ENCODE assay signal across 23 cellular contexts in genomic region chr6:108009894-108010293, GRCh38.
"Had no signal": no experiment of that assay in that cellular context is flagged by ENCODE, and none has a peak within 500 bp of the region (broad histone marks: within the 10 kb centered on the region; RNA-seq: fewer than 3 reads in every experiment).

No MANE protein-coding gene starts in this region.

- H3K27ac Mint-ChIP-seq: activated B cell treated with CpG ODN at 0.5 μM for 24 hours; activated CD4-positive, alpha-beta T cell treated with anti-CD3 and anti-CD28 coated beads, Interleukin-2, amount 10 ng/mL, durations not matched to agents 24 days and 14 days; activated CD8-positive, alpha-beta memory T cell treated with anti-CD3 and anti-CD28 coated beads, Interleukin-2, amount 10 ng/mL, durations not matched to agents 7 days and 5 days; activated CD8-positive, alpha-beta T cell treated with anti-CD3 and anti-CD28 coated beads for 36 hours; activated naive CD4-positive, alpha-beta T cell treated with anti-CD3 and anti-CD28 coated beads, Interleukin-2, amount 50 U/mL, for 72 hours; brain; immature natural killer cell; mesothelial cell of epicardium; naive thymus-derived CD8-positive, alpha-beta T cell; stimulated activated memory B cell treated with anti-CD40 and anti-IgM and Interleukin-4, amounts not matched to agents 10 μg/mL and 1 μg/mL and 100 μg/mL, for 72 hours; T-helper 1 cell treated with Interleukin-12 subunit alpha and Interleukin-12 subunit beta and Interleukin-4 antibody, amounts not matched to agents 30 μg/mL and 1 μg/mL, for 36 hours had no signal

- H3K4me1 Mint-ChIP-seq: activated B cell treated with CpG ODN at 0.5 μM for 24 hours; activated CD4-positive, alpha-beta T cell treated with anti-CD3 and anti-CD28 coated beads, Interleukin-2, amount 10 ng/mL, durations not matched to agents 24 days and 14 days; activated CD8-positive, alpha-beta memory T cell treated with anti-CD3 and anti-CD28 coated beads, Interleukin-2, amount 10 ng/mL, durations not matched to agents 7 days and 5 days; brain; immature natural killer cell; mesothelial cell of epicardium; naive thymus-derived CD8-positive, alpha-beta T cell; stimulated activated memory B cell treated with anti-CD40 and anti-IgM and Interleukin-4, amounts not matched to agents 10 μg/mL and 1 μg/mL and 100 μg/mL, for 72 hours had no signal

- H3K36me3 Mint-ChIP-seq: brain had no signal

- DNase-seq: activated B cell treated with CpG ODN at 0.5 μM for 24 hours; activated CD4-positive, alpha-beta T cell treated with anti-CD3 and anti-CD28 coated beads, Interleukin-2, amount 10 ng/mL, durations not matched to agents 24 days and 14 days; activated CD8-positive, alpha-beta memory T cell treated with anti-CD3 and anti-CD28 coated beads, Interleukin-2, amount 10 ng/mL, durations not matched to agents 7 days and 5 days; activated CD8-positive, alpha-beta T cell treated with anti-CD3 and anti-CD28 coated beads for 36 hours; activated T-cell treated with anti-CD3 and anti-CD28 coated beads for 4 hours; aorta; central memory CD4-positive, alpha-beta T cell; dorsolateral prefrontal cortex; foreskin melanocyte; immature natural killer cell; kidney glomerular epithelial cell; left ventricle myocardium inferior; naive thymus-derived CD8-positive, alpha-beta T cell; small intestine; stimulated activated CD4-positive, alpha-beta T cell treated with anti-CD3 and anti-CD28 coated beads, Interleukin-2, amount 100 ng/mL, for 24 hours; testis; uterus had no signal

- ATAC-seq: activated CD8-positive, alpha-beta memory T cell treated with anti-CD3 and anti-CD28 coated beads, Interleukin-2, amount 10 ng/mL, durations not matched to agents 7 days and 5 days; activated CD8-positive, alpha-beta T cell treated with anti-CD3 and anti-CD28 coated beads for 36 hours; naive thymus-derived CD8-positive, alpha-beta T cell; sciatic nerve; stimulated activated memory B cell treated with anti-CD40 and anti-IgM and Interleukin-4, amounts not matched to agents 10 μg/mL and 1 μg/mL and 100 μg/mL, for 72 hours had no signal

- H3K4me3 Mint-ChIP-seq: activated B cell treated with CpG ODN at 0.5 μM for 24 hours; activated CD4-positive, alpha-beta T cell treated with anti-CD3 and anti-CD28 coated beads, Interleukin-2, amount 10 ng/mL, durations not matched to agents 24 days and 14 days; activated CD8-positive, alpha-beta memory T cell treated with anti-CD3 and anti-CD28 coated beads, Interleukin-2, amount 10 ng/mL, durations not matched to agents 7 days and 5 days; activated CD8-positive, alpha-beta T cell treated with anti-CD3 and anti-CD28 coated beads for 36 hours; brain; immature natural killer cell; mesothelial cell of epicardium; naive thymus-derived CD8-positive, alpha-beta T cell; stimulated activated memory B cell treated with anti-CD40 and anti-IgM and Interleukin-4, amounts not matched to agents 10 μg/mL and 1 μg/mL and 100 μg/mL, for 72 hours; T-helper 1 cell treated with Interleukin-12 subunit alpha and Interleukin-12 subunit beta and Interleukin-4 antibody, amounts not matched to agents 30 μg/mL and 1 μg/mL, for 36 hours had no signal

- H3K27me3 Mint-ChIP-seq: activated B cell treated with CpG ODN at 0.5 μM for 24 hours; activated CD4-positive, alpha-beta T cell treated with anti-CD3 and anti-CD28 coated beads, Interleukin-2, amount 10 ng/mL, durations not matched to agents 24 days and 14 days; activated CD8-positive, alpha-beta memory T cell treated with anti-CD3 and anti-CD28 coated beads, Interleukin-2, amount 10 ng/mL, durations not matched to agents 7 days and 5 days; activated CD8-positive, alpha-beta T cell treated with anti-CD3 and anti-CD28 coated beads for 36 hours; stimulated activated memory B cell treated with anti-CD40 and anti-IgM and Interleukin-4, amounts not matched to agents 10 μg/mL and 1 μg/mL and 100 μg/mL, for 72 hours had no signal

- H3K4me3 ChIP-seq: dorsolateral prefrontal cortex, left ventricle myocardium inferior, testis, uterus had no signal
